ENCODE assay signal across 12 cellular contexts in genomic region chr6:73942581-73942980, GRCh38.
A peak's percentile ranks its signal among the peaks of the same experiment; 100 is the strongest.
DNase-seq lines count a peak whose midpoint lies in the region; ATAC-seq and TF ChIP-seq lines count a peak whose summit lies in the region.
"Had no signal": no experiment of that assay in that cellular context is flagged by ENCODE, and none has a peak within 500 bp of the region (broad histone marks: within the 10 kb centered on the region; RNA-seq: fewer than 3 reads in every experiment).

No MANE protein-coding gene starts in this region.

- H3K4me1 ChIP-seq in osteoblast (ENCODE audit: insufficient read depth, low read length), result no peaks in the 10 kb centered on the region

- H3K27me3 Mint-ChIP-seq in nephron progenitor cell (ENCODE audit: low read depth, poor library complexity), result peaks cover under 1% of the 10 kb centered on the region
- H3K27me3 Mint-ChIP-seq in activated T-cell treated with anti-CD3 and anti-CD28 coated beads, Interleukin-2, amount 50 U/mL, for 4 hours (ENCODE audit: low read depth), result no peaks in the 10 kb centered on the region
- H3K27me3 Mint-ChIP-seq: memory B cell had no signal

- DNase-seq in GM04504 (ENCODE audit: low read depth), result peak; percentile 52
- peak; percentile 81 for DNase-seq in M059J (ENCODE audit: low read depth)
- DNase-seq in brain microvascular endothelial cell, result peak; percentile 45
- no peak for DNase-seq in osteoblast (ENCODE audit: insufficient read length, low spot score, missing footprints)
- DNase-seq in nephron progenitor cell, result no peak
- no peak for DNase-seq in activated T-cell treated with anti-CD3 and anti-CD28 coated beads, Interleukin-2, amount 50 U/mL, for 4 hours
- DNase-seq: activated CD4-positive, alpha-beta T cell treated with anti-CD3 and anti-CD28 coated beads, Interleukin-2, amount 50 U/mL, for 4 hours; esophagus squamous epithelium; NCI-H1105 treated with DMSO at 0.1 percent for 48 hours had no signal

- no peaks in the 10 kb centered on the region for H3K9me3 ChIP-seq in osteoblast (ENCODE audit: low read depth, low read length)
- H3K9me3 ChIP-seq: esophagus squamous epithelium had no signal

- H3K4me1 Mint-ChIP-seq in nephron progenitor cell, result no peaks in the 10 kb centered on the region
- H3K4me1 Mint-ChIP-seq in activated T-cell treated with anti-CD3 and anti-CD28 coated beads, Interleukin-2, amount 50 U/mL, for 4 hours (ENCODE audit: low read depth), result no peaks in the 10 kb centered on the region
- H3K4me1 Mint-ChIP-seq: memory B cell had no signal

- H3K4me2 ChIP-seq in osteoblast (ENCODE audit: insufficient read depth, low read length), result no peak overlapping the region

- H3K36me3 ChIP-seq in brain microvascular endothelial cell (replicated peaks), result no peaks in the 10 kb centered on the region
- H3K36me3 ChIP-seq in osteoblast (ENCODE audit: insufficient read depth, low read length), result no peaks in the 10 kb centered on the region
- H3K36me3 ChIP-seq: esophagus squamous epithelium had no signal

- H2AFZ ChIP-seq in osteoblast (ENCODE audit: low read length), result no peak overlapping the region

- H3K36me3 Mint-ChIP-seq in nephron progenitor cell (ENCODE audit: low read depth), result no peaks in the 10 kb centered on the region
- H3K36me3 Mint-ChIP-seq in activated T-cell treated with anti-CD3 and anti-CD28 coated beads, Interleukin-2, amount 50 U/mL, for 4 hours (ENCODE audit: insufficient read depth), result no peaks in the 10 kb centered on the region
- H3K36me3 Mint-ChIP-seq: memory B cell had no signal

- H3K9me3 Mint-ChIP-seq in nephron progenitor cell, result peaks cover 17% of the 10 kb centered on the region
- peaks cover 15% of the 10 kb centered on the region for H3K9me3 Mint-ChIP-seq in activated T-cell treated with anti-CD3 and anti-CD28 coated beads, Interleukin-2, amount 50 U/mL, for 4 hours

- H3K4me3 ChIP-seq in brain microvascular endothelial cell (ENCODE audit: low read depth, low read length) (no peak overlapping the region), osteoblast (ENCODE audit: insufficient read depth, low read length) (no peak overlapping the region)
- H3K4me3 ChIP-seq: esophagus squamous epithelium had no signal

- H3K27ac ChIP-seq in brain microvascular endothelial cell (no peak overlapping the region), osteoblast (ENCODE audit: low read depth, low read length) (no peak overlapping the region)
- H3K27ac ChIP-seq: esophagus squamous epithelium had no signal

- no peak for ATAC-seq in HG03139 (IDR thresholded peaks at IDR 0.05; ENCODE audit: unreplicated experiment)
- ATAC-seq in GM18858 (IDR thresholded peaks at IDR 0.05; ENCODE audit: unreplicated experiment), result no peak
- no peak for ATAC-seq in activated T-cell treated with anti-CD3 and anti-CD28 coated beads, Interleukin-2, amount 50 U/mL, for 4 hours

- no peak overlapping the region for H3K4me3 Mint-ChIP-seq in nephron progenitor cell
- no peak overlapping the region for H3K4me3 Mint-ChIP-seq in activated T-cell treated with anti-CD3 and anti-CD28 coated beads, Interleukin-2, amount 50 U/mL, for 4 hours
- H3K4me3 Mint-ChIP-seq: memory B cell had no signal

- H3K79me2 ChIP-seq in osteoblast (ENCODE audit: insufficient read depth, low read length), result no peaks in the 10 kb centered on the region

- H3K27ac Mint-ChIP-seq in nephron progenitor cell, result no peak overlapping the region
- H3K27ac Mint-ChIP-seq: memory B cell had no signal

- H3K27me3 ChIP-seq in brain microvascular endothelial cell (replicated peaks) (no peaks in the 10 kb centered on the region), osteoblast (ENCODE audit: insufficient read depth, low read length) (no peaks in the 10 kb centered on the region)
- H3K27me3 ChIP-seq: esophagus squamous epithelium had no signal

- in situ Hi-C loops in brain microvascular endothelial cell (cut with HindIII; ENCODE audit: low pct_ligation_motif_present, low sequenced_read_pairs), result no loop called here

- no peaks in the 10 kb centered on the region for H4K20me1 ChIP-seq in osteoblast (ENCODE audit: insufficient read depth, low read length)

- TF ChIP-seq CTCF in brain microvascular endothelial cell (IDR thresholded peaks at IDR 0.05; ENCODE audit: low read depth, low read length, missing control alignments) (peak; percentile 32), osteoblast (IDR thresholded peaks at IDR 0.05; ENCODE audit: extremely low read depth, low read depth, low read length) (peak; percentile 32), nephron progenitor cell (IDR thresholded peaks at IDR 0.05) (no peak)

Comparison
In these comparisons a context has a peak if more than half of its experiments do, and no peak if none do; other contexts are left out.
1. DNase-seq: peak in GM04504 (single experiment), M059J (single experiment) and brain microvascular endothelial cell (single experiment); none in osteoblast (single experiment), nephron progenitor cell (single experiment) and activated T-cell treated with anti-CD3 and anti-CD28 coated beads, Interleukin-2, amount 50 U/mL, for 4 hours (single experiment).